In genomic region chr6:144757299-144757698, GRCh38 we compare ENCODE assay signal across 16 cellular contexts.
DNase-seq lines count a peak whose midpoint lies in the region; ATAC-seq, FAIRE-seq and TF ChIP-seq lines count a peak whose summit lies in the region.
"Had no signal": no experiment of that assay in that cellular context is flagged by ENCODE, and none has a peak within 500 bp of the region (broad histone marks: within the 10 kb centered on the region; RNA-seq: fewer than 3 reads in every experiment).

No MANE protein-coding gene starts in this region.

- intact Hi-C loops in HepG2 (cut with micrococcal nuclease; ENCODE audit: unreplicated experiment): loop anchor here (1.0 kb wide), 1 partner anchor 29 kb away; no protein-coding TSS in a partner anchor
- intact Hi-C loops in right lobe of liver (cut with DNase I): no loop called here
- intact Hi-C loops in PC-3 (cut with micrococcal nuclease): loop anchor here (5.0 kb wide), 1 partner anchor 140 kb away; no protein-coding TSS in a partner anchor

- H3K9me2 ChIP-seq in PC-3 (replicated peaks; ENCODE audit: low read length): no peaks in the 10 kb centered on the region

- no peaks in the 10 kb centered on the region for H3K27me3 ChIP-seq in HepG2 (ENCODE audit: control insufficient read depth in 1 of 2, insufficient read depth in 2 of 2, low read length in 2 of 2)
- H3K27me3 ChIP-seq in right lobe of liver: no peaks in the 10 kb centered on the region
- H3K27me3 ChIP-seq in PC-3 (ENCODE audit: low read length): no peaks in the 10 kb centered on the region
- H3K27me3 ChIP-seq: BE2C, SJSA1 had no signal

- H3K27ac ChIP-seq in HepG2 (ENCODE audit: extremely low read length, insufficient read depth, low read length) (no peak overlapping the region), right lobe of liver (no peak overlapping the region), PC-3 (ENCODE audit: low read length) (peak overlapping the region; percentile 59)
- H3K27ac ChIP-seq: SJSA1 had no signal

- H3K4me2 ChIP-seq in HepG2 (ENCODE audit: low read depth, low read length) (no peak overlapping the region), PC-3 (ENCODE audit: low read length) (peak overlapping the region; percentile 56)

- no peaks in the 10 kb centered on the region for H3K79me2 ChIP-seq in HepG2 (ENCODE audit: insufficient read depth, low read length)
- H3K79me2 ChIP-seq in PC-3 (ENCODE audit: low read length): no peaks in the 10 kb centered on the region

- POLR2A ChIA-PET in HepG2 (lab: Yijun Ruan, JAX): no interaction called here
- POLR2A ChIA-PET in PC-3 (lab: Charles Lee; ENCODE audit: unreplicated experiment): no interaction called here

- in situ Hi-C loops in HepG2 (cut with HindIII; ENCODE audit: extremely low pct_ligation_motif_present, low pct_unique_long_range_greater_than_20kb): no loop called here

- H3K9me3 ChIP-seq in HepG2 (ENCODE audit: low read length): no peaks in the 10 kb centered on the region
- H3K9me3 ChIP-seq in right lobe of liver: no peaks in the 10 kb centered on the region
- H3K9me3 ChIP-seq in PC-3 (ENCODE audit: low read length): no peaks in the 10 kb centered on the region
- H3K9me3 ChIP-seq: BE2C, SJSA1 had no signal

- H4K20me1 ChIP-seq in HepG2 (ENCODE audit: insufficient read depth, low read length) (no peaks in the 10 kb centered on the region), PC-3 (ENCODE audit: low read length) (no peaks in the 10 kb centered on the region)

- no peak for FAIRE-seq in HepG2 (lab: Jason Lieb, UNC)
- FAIRE-seq: D721Med, GM12878, H54 had no signal

- WGBS in HepG2 (ENCODE audit: low lambda C conversion rate): 92% methylated on average over 3 of the region's 3 CpGs
- 76% methylated on average over 3 of the region's 3 CpGs for WGBS in right lobe of liver (ENCODE audit: insufficient coverage, low coverage, low lambda C conversion rate, missing lambda C conversion rate)

- no peak for TF ChIP-seq RAD21 in HepG2 (CRISPR knock-in tag; IDR thresholded peaks at IDR 0.05)

- TF ChIP-seq EP300 in HepG2 (IDR thresholded peaks at IDR 0.05; ENCODE audit: low read depth in 2 of 2, low read length in 2 of 2) (no peak), HepG2 (CRISPR knock-in tag; IDR thresholded peaks at IDR 0.05; ENCODE audit: borderline replicate concordance) (no peak)

- H3K4me1 ChIP-seq in HepG2 (ENCODE audit: insufficient read depth, low read length) (peaks cover 5% of the 10 kb centered on the region; the same call in 1 of the 2 replicates), right lobe of liver (no peaks in the 10 kb centered on the region), PC-3 (ENCODE audit: insufficient read depth, low read length) (peaks cover 37% of the 10 kb centered on the region)
- H3K4me1 ChIP-seq: BE2C, SJSA1 had no signal

- TF ChIP-seq CTCF in HepG2 (CRISPR knock-in tag; IDR thresholded peaks at IDR 0.05) (no peak), right lobe of liver (IDR thresholded peaks at IDR 0.05) (no peak), PC-3 (conservative IDR thresholded peaks at IDR 0.05; ENCODE audit: low read depth, low read length) (no peak)

- H3K4me3 ChIP-seq in HepG2 (replicated peaks in 1 of 3; ENCODE audit: insufficient read depth in 1 of 3, low read depth in 2 of 3, low read length in 3 of 3) (no peak overlapping the region), right lobe of liver (no peak overlapping the region), PC-3 (ENCODE audit: low read length) (0 out of 2 replicates have a peak overlapping the region, but pooled peaks have one; percentile 8)
- H3K4me3 ChIP-seq: GM12878, SJSA1 had no signal

- DNase-seq in HepG2 (ENCODE audit: low spot score) (no peak), right lobe of liver (no peak), PC-3 (peak; percentile 55), iris pigment epithelial cell (ENCODE audit: low read depth) (peak; percentile 16), NCI-H2107 treated with DMSO at 0.1 percent for 48 hours (lab: John Stamatoyannopoulos, UW; ENCODE audit: unreplicated experiment) (no peak), NCI-H2081 treated with DMSO at 0.1 percent for 48 hours (lab: John Stamatoyannopoulos, UW) (no peak)
- DNase-seq: BE2C, DMS79, NCI-H1694, T-helper 1 cell had no signal

- TF ChIP-seq POLR2A in HepG2 (IDR thresholded peaks at IDR 0.05; ENCODE audit: insufficient read depth in 1 of 2, low read depth in 2 of 2, low read length in 2 of 2) (no peak), right lobe of liver (IDR thresholded peaks at IDR 0.05) (no peak)

- peaks cover 7 to 50% of the 10 kb centered on the region in 2 experiments for H3K36me3 ChIP-seq in HepG2 (replicated peaks in 1 of 2; ENCODE audit: control insufficient read depth in 1 of 2, insufficient read depth in 2 of 2, low read length in 2 of 2)
- H3K36me3 ChIP-seq in right lobe of liver: peaks cover 0 to 9% (median 0%) of the 10 kb centered on the region in 4 donors
- no peaks in the 10 kb centered on the region for H3K36me3 ChIP-seq in PC-3 (ENCODE audit: low read depth, low read length)
- H3K36me3 ChIP-seq: BE2C had no signal

- no TSS peak for BruUV-seq in HepG2 (replicated peaks; lab: Mats Ljungman, UMichigan)
- BruUV-seq in PC-3 (replicated peaks; lab: Mats Ljungman, UMichigan): no TSS peak

- CTCF ChIA-PET in HepG2 (lab: Yijun Ruan, JAX; ENCODE audit: low intra/inter-chr PET ratio, low total read pairs) (no interaction called here), PC-3 (lab: Charles Lee) (no interaction called here)

- H3K9ac ChIP-seq in HepG2 (ENCODE audit: insufficient read depth, low read depth, low read length) (no peak overlapping the region), PC-3 (ENCODE audit: low read length) (peak overlapping the region; percentile 15; the same call in 1 of the 2 replicates)

- H2AFZ ChIP-seq in HepG2 (ENCODE audit: low read length): no peak overlapping the region
- H2AFZ ChIP-seq in PC-3 (ENCODE audit: low read length): no peak overlapping the region

- ATAC-seq in HepG2 (no peak), right lobe of liver (no peak), PC-3 (peak; percentile 27; the same call in 1 of the 2 replicates), HG03520 (IDR thresholded peaks at IDR 0.05; ENCODE audit: unreplicated experiment) (no peak)
- ATAC-seq: Right ventricle myocardium inferior had no signal

- H3F3A ChIP-seq in PC-3 (ENCODE audit: low read length, unreplicated experiment): no peaks in the 10 kb centered on the region

TF ChIP-seq in HepG2, 621 proteins besides CTCF, POLR2A, EP300 and RAD21:
- TF ChIP-seq ARID3A (IDR thresholded peaks at IDR 0.05; ENCODE audit: low read depth, low read length) (no peak), CBX2 (IDR thresholded peaks at IDR 0.05; ENCODE audit: low read depth, low read length) (no peak), CBX2 (CRISPR knock-in tag; IDR thresholded peaks at IDR 0.05; ENCODE audit: low read depth) (no peak), FUBP1 (CRISPR knock-in tag; IDR thresholded peaks at IDR 0.05; ENCODE audit: borderline replicate concordance) (no peak), ZNF30 (CRISPR knock-in tag; IDR thresholded peaks at IDR 0.05) (no peak), MAF1 (CRISPR knock-in tag; IDR thresholded peaks at IDR 0.05; ENCODE audit: borderline replicate concordance) (no peak), HOMEZ (CRISPR knock-in tag; IDR thresholded peaks at IDR 0.05; ENCODE audit: low read depth) (0 out of 2 replicates have a peak, but pooled peaks have one; percentile 22), ZNF782 (CRISPR knock-in tag; IDR thresholded peaks at IDR 0.05; ENCODE audit: borderline replicate concordance) (no peak), ZNF670 (CRISPR knock-in tag; IDR thresholded peaks at IDR 0.05; ENCODE audit: borderline replicate concordance) (no peak)

Comparison
In these comparisons a context has a peak if more than half of its experiments do, and no peak if none do; other contexts are left out.
1. intact Hi-C loops: an anchor here in HepG2 (1.0 kb wide) and PC-3 (5.0 kb wide); none called in right lobe of liver.
2. DNase-seq: peak in PC-3 (single experiment) and iris pigment epithelial cell (single experiment); none in HepG2 (single experiment), right lobe of liver (0 of 3), NCI-H2107 treated with DMSO at 0.1 percent for 48 hours (single experiment) and NCI-H2081 treated with DMSO at 0.1 percent for 48 hours (single experiment).